Comparison of ENCODE assay signal across 12 cellular contexts in the genomic region with DNA sequence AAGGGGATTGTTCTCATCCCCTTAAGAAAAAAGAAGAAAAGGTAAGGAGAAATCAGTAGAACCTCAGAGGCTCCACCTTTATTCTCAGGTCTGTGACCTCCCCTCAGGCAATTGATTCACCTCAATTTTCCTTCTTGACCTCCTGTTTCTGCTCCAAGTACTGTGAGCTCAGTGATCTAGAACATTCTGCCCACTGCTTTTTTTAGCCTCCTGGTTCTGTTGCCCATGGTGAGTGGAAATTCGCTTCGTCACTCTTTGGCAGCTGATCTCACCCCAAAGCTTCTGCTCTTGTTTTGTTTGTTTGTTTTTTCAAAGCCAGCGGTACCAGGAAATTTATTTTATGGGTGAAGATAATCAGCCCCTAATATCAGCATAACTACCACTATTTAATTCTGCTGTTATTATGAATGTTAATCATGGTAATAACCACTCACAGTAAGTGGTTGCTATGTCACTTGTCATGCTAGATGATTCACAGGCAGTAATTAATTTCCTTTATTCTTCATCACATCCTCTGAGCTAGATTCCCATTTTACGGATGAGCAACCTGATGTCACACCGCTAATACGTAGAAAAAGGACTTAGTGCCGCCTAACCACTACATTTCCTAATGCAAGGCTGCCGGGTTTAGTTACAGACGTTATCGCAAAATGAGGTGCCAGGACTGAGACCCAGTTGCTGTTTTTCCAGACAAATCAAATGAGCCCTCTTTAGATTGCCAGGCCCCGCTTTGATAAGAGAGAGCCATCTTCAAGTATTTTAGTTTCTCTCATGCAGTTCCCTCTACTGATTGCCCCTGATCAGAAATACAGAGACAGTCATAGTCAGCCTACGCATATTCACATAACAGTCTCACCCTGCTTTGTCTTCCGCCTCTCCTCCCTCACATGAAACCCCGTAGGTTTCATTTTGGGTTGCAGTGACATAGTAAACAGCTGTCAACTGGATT.
DNase-seq lines count a peak whose midpoint lies in the region; ATAC-seq, FAIRE-seq and TF ChIP-seq lines count a peak whose summit lies in the region.
"Had no signal": no experiment of that assay in that cellular context is flagged by ENCODE, and none has a peak within 500 bp of the region (broad histone marks: within the 10 kb centered on the region; RNA-seq: fewer than 3 reads in every experiment).

No MANE protein-coding gene starts in this region.

- POLR2A ChIA-PET in activated CD8-positive, alpha-beta T cell treated with anti-CD3 and anti-CD28 coated beads, Interleukin-2, amount 10 ng/mL, durations not matched to agents 7 days and 5 days (lab: Charles Lee): interaction anchor here (1.0 kb wide), 1 partner anchor 8 kb away, joined by 3 read pairs; no protein-coding TSS in a partner anchor

- peak; percentile 14 for ATAC-seq in Right ventricle myocardium superior (ENCODE audit: poor library complexity)
- ATAC-seq in activated CD8-positive, alpha-beta T cell treated with anti-CD3 and anti-CD28 coated beads, Interleukin-2, amount 10 ng/mL, durations not matched to agents 7 days and 5 days: no peak
- ATAC-seq in GM21423 (IDR thresholded peaks at IDR 0.05; ENCODE audit: unreplicated experiment): no peak
- ATAC-seq: left colon had no signal

- H3K4me1 ChIP-seq in right atrium auricular region: peaks cover 0 to 11% of the 10 kb centered on the region in 2 donors
- H3K4me1 ChIP-seq in kidney (ENCODE audit: control insufficient read depth in 1 of 2, insufficient read depth in 1 of 2, low read depth in 1 of 2, low read length in 2 of 2): peaks cover 0 to 6% of the 10 kb centered on the region in 2 donors
- H3K4me1 ChIP-seq in endodermal cell (ENCODE audit: control insufficient read depth, insufficient read depth, low read length): no peaks in the 10 kb centered on the region

- FAIRE-seq in kidney (lab: Jason Lieb, UNC): peak; percentile 27

- CTCF ChIA-PET in activated CD8-positive, alpha-beta T cell treated with anti-CD3 and anti-CD28 coated beads, Interleukin-2, amount 10 ng/mL, durations not matched to agents 7 days and 5 days (lab: Charles Lee): interaction anchor here (0.9 to 5.6 kb wide), 11 partner anchors 10 to 399 kb away, joined by 3 to 54 read pairs (median 6); partner anchors contain the start of gene MED7

- no peak for DNase-seq in Right ventricle myocardium superior
- no peak for DNase-seq in right atrium auricular region (ENCODE audit: low spot score)
- DNase-seq in activated CD8-positive, alpha-beta T cell treated with anti-CD3 and anti-CD28 coated beads, Interleukin-2, amount 10 ng/mL, durations not matched to agents 7 days and 5 days: no peak
- no peak for DNase-seq in kidney
- DNase-seq in endodermal cell: no peak
- DNase-seq in DMS114 treated with DMSO at 0.1 percent for 48 hours (lab: John Stamatoyannopoulos, UW; ENCODE audit: unreplicated experiment): no peak
- DNase-seq: left colon, NCI-H510A, WERI-Rb-1 had no signal

- H3K27me3 ChIP-seq in right atrium auricular region: no peaks in the 10 kb centered on the region
- H3K27me3 ChIP-seq in endodermal cell (ENCODE audit: control insufficient read depth, insufficient read depth, low read length, poor library complexity, severe bottlenecking): no peaks in the 10 kb centered on the region

- H3K9me3 ChIP-seq in right atrium auricular region (no peaks in the 10 kb centered on the region), kidney (ENCODE audit: control insufficient read depth in 1 of 2, low read length in 2 of 2) (no peaks in the 10 kb centered on the region), endodermal cell (ENCODE audit: control insufficient read depth, low read length) (no peaks in the 10 kb centered on the region)

- H3K27ac ChIP-seq in right atrium auricular region: no peak overlapping the region
- H3K27ac ChIP-seq in kidney (ENCODE audit: low read depth in 2 of 2, low read length in 2 of 2): peak overlapping the region; percentile 10 to 66
- H3K27ac ChIP-seq in endodermal cell (ENCODE audit: low read depth, low read length): no peak overlapping the region
- H3K27ac ChIP-seq: C4-2B, WERI-Rb-1 had no signal

- intact Hi-C loops in Right ventricle myocardium superior (cut with DNase I) (no loop called here), kidney (cut with DNase I) (no loop called here)

- H3K27ac Mint-ChIP-seq in activated CD8-positive, alpha-beta T cell treated with anti-CD3 and anti-CD28 coated beads, Interleukin-2, amount 10 ng/mL, durations not matched to agents 7 days and 5 days: peak overlapping the region; percentile 6
- H3K27ac Mint-ChIP-seq in stimulated activated naive CD8-positive, alpha-beta T cell treated with anti-CD3 and anti-CD28 coated beads, Interleukin-15, Interleukin-2, amounts not matched to agents 100 ng/mL and 50 ng/mL, for 24 hours: peak overlapping the region; percentile 89
- no peak overlapping the region for H3K27ac Mint-ChIP-seq in endodermal cell

- H3K4me1 Mint-ChIP-seq in activated CD8-positive, alpha-beta T cell treated with anti-CD3 and anti-CD28 coated beads, Interleukin-2, amount 10 ng/mL, durations not matched to agents 7 days and 5 days (ENCODE audit: low read depth): peaks cover 5% of the 10 kb centered on the region
- H3K4me1 Mint-ChIP-seq in stimulated activated naive CD8-positive, alpha-beta T cell treated with anti-CD3 and anti-CD28 coated beads, Interleukin-15, Interleukin-2, amounts not matched to agents 100 ng/mL and 50 ng/mL, for 24 hours (ENCODE audit: low read depth): peaks cover 55% of the 10 kb centered on the region
- H3K4me1 Mint-ChIP-seq in endodermal cell: no peaks in the 10 kb centered on the region

- H3K4me3 ChIP-seq in right atrium auricular region: no peak overlapping the region
- no peak overlapping the region for H3K4me3 ChIP-seq in kidney (ENCODE audit: low read length in 2 of 2)
- H3K4me3 ChIP-seq in endodermal cell (ENCODE audit: low read length): no peak overlapping the region

- no peaks in the 10 kb centered on the region for H3K27me3 Mint-ChIP-seq in activated CD8-positive, alpha-beta T cell treated with anti-CD3 and anti-CD28 coated beads, Interleukin-2, amount 10 ng/mL, durations not matched to agents 7 days and 5 days (ENCODE audit: low read depth)
- no peaks in the 10 kb centered on the region for H3K27me3 Mint-ChIP-seq in stimulated activated naive CD8-positive, alpha-beta T cell treated with anti-CD3 and anti-CD28 coated beads, Interleukin-15, Interleukin-2, amounts not matched to agents 100 ng/mL and 50 ng/mL, for 24 hours
- peaks cover 25% of the 10 kb centered on the region for H3K27me3 Mint-ChIP-seq in endodermal cell (ENCODE audit: insufficient read depth)

- H3K4me3 Mint-ChIP-seq in activated CD8-positive, alpha-beta T cell treated with anti-CD3 and anti-CD28 coated beads, Interleukin-2, amount 10 ng/mL, durations not matched to agents 7 days and 5 days: no peak overlapping the region
- peak overlapping the region; percentile 12 for H3K4me3 Mint-ChIP-seq in stimulated activated naive CD8-positive, alpha-beta T cell treated with anti-CD3 and anti-CD28 coated beads, Interleukin-15, Interleukin-2, amounts not matched to agents 100 ng/mL and 50 ng/mL, for 24 hours
- no peak overlapping the region for H3K4me3 Mint-ChIP-seq in endodermal cell

- TF ChIP-seq CTCF in right atrium auricular region (IDR thresholded peaks at IDR 0.05): no peak
- no peak for TF ChIP-seq CTCF in kidney (IDR thresholded peaks at IDR 0.05; ENCODE audit: borderline replicate concordance, extremely low read depth, insufficient read depth)
- TF ChIP-seq CTCF in endodermal cell (conservative IDR thresholded peaks at IDR 0.05): no peak

- no peaks in the 10 kb centered on the region for H3K9me3 Mint-ChIP-seq in activated CD8-positive, alpha-beta T cell treated with anti-CD3 and anti-CD28 coated beads, Interleukin-2, amount 10 ng/mL, durations not matched to agents 7 days and 5 days (ENCODE audit: insufficient read depth)
- H3K9me3 Mint-ChIP-seq in stimulated activated naive CD8-positive, alpha-beta T cell treated with anti-CD3 and anti-CD28 coated beads, Interleukin-15, Interleukin-2, amounts not matched to agents 100 ng/mL and 50 ng/mL, for 24 hours: no peaks in the 10 kb centered on the region
- H3K9me3 Mint-ChIP-seq in endodermal cell: no peaks in the 10 kb centered on the region

- H3K9ac ChIP-seq in kidney (ENCODE audit: low read length in 2 of 2) (peak overlapping the region in 1 of 2 donors; percentile 35), endodermal cell (ENCODE audit: extremely low read depth, low read length, poor library complexity, severe bottlenecking) (no peak overlapping the region)

- peaks cover 84% of the 10 kb centered on the region for H3K36me3 Mint-ChIP-seq in activated CD8-positive, alpha-beta T cell treated with anti-CD3 and anti-CD28 coated beads, Interleukin-2, amount 10 ng/mL, durations not matched to agents 7 days and 5 days (ENCODE audit: low read depth)
- H3K36me3 Mint-ChIP-seq in stimulated activated naive CD8-positive, alpha-beta T cell treated with anti-CD3 and anti-CD28 coated beads, Interleukin-15, Interleukin-2, amounts not matched to agents 100 ng/mL and 50 ng/mL, for 24 hours (ENCODE audit: low read depth): peaks cover 82% of the 10 kb centered on the region
- H3K36me3 Mint-ChIP-seq in endodermal cell (ENCODE audit: low read depth): peaks cover 7% of the 10 kb centered on the region

- 95 to 99% methylated on average over 10 to 13 of the region's 14 CpGs for WGBS in endodermal cell (ENCODE audit: insufficient coverage in 1 of 2, insufficient read length in 1 of 2), 2 experiments

- H3K36me3 ChIP-seq in right atrium auricular region: peaks cover 4% of the 10 kb centered on the region
- peaks cover 28 to 57% of the 10 kb centered on the region in 2 donors for H3K36me3 ChIP-seq in kidney (ENCODE audit: control insufficient read depth in 1 of 2, insufficient read depth in 2 of 2, low read length in 2 of 2)
- no peaks in the 10 kb centered on the region for H3K36me3 ChIP-seq in endodermal cell (ENCODE audit: control insufficient read depth, insufficient read depth, low read length)

Comparison
In these comparisons a context has a peak if more than half of its experiments do, and no peak if none do; other contexts are left out.
1. H3K27ac ChIP-seq: peak in kidney (2 of 2); none in right atrium auricular region (0 of 2) and endodermal cell (single experiment).